Comparison of ENCODE assay signal across 8 cellular contexts in the genomic region with DNA sequence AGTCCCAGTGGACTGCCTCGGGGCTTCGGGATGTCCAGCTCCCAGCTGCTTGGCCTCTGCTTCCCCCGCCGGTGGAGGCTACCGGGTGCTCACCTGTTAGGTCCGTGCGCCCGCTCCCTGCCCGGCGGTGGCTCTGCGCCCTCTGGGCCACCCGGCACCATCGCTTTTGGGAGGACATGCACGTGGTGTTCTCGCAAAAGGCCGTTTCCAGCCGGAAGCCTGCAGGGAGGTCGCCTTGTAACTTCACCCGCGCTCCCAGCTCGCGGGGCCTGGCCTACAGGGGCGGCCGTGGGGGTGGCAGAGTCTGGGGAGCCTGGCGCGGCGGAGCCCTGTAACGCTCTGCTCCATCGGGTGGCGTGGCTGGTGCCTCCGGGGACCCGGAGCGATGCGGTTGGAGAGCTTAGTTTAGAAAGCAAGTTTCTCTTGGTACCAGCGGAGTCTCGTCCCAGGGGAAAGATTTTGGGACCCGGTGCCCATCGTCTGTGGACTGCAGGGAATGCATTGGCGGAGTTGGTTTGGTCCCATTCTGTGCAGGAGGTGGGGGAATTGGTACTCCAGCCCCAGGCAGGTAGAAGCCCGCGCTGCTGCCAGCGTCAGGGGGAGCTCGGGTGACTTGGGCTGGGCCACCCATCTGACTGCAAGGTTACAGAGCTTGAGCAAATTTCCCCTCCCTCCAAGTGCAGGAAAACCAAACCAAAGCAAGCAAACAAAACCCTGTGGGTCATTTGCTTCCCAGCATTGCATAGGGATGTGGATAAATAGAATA. TPM values are rescaled to one million over a fixed set of nuclear protein-coding genes. Genes with fewer than 3 reads are reported as not detected.
DNase-seq lines count a peak whose midpoint lies in the region; ATAC-seq and TF ChIP-seq lines count a peak whose summit lies in the region.

No MANE protein-coding gene starts in this region.

- TF ChIP-seq EP300 in tibial nerve (IDR thresholded peaks at IDR 0.05): no peak

- 1% methylated on average over 19 to 20 of the region's 43 CpGs for WGBS in tibial nerve, 2 donors

- TF ChIP-seq POLR2A in tibial nerve (IDR thresholded peaks at IDR 0.05): no peak

- no peaks in the 10 kb centered on the region for H3K27me3 ChIP-seq in tibial nerve

- H3K9me3 ChIP-seq in tibial nerve: no peaks in the 10 kb centered on the region

- H3K4me1 ChIP-seq in tibial nerve: peaks cover 0 to 56% (median 11%) of the 10 kb centered on the region in 4 donors

- ATAC-seq in GM18519 (IDR thresholded peaks at IDR 0.05; ENCODE audit: low FRiP score, unreplicated experiment): peak; percentile 28
- peak; percentile 29 for ATAC-seq in HG02763 (IDR thresholded peaks at IDR 0.05; ENCODE audit: unreplicated experiment)

- H3K27ac ChIP-seq in tibial nerve: peak overlapping the region; percentile 40 to 92 (median 85)

- H3K4me3 ChIP-seq in fibroblast of villous mesenchyme (ENCODE audit: low read depth, low read length) (peak overlapping the region; percentile 83), tibial nerve (peak overlapping the region; percentile 72 to 97 (median 90))

- no peaks in the 10 kb centered on the region for H3K36me3 ChIP-seq in tibial nerve

- TF ChIP-seq CTCF in fibroblast of villous mesenchyme (IDR thresholded peaks at IDR 0.05; ENCODE audit: insufficient read depth, low read depth, low read length) (no peak), tibial nerve (IDR thresholded peaks at IDR 0.05) (no peak)

- DNase-seq in NCI-H510A treated with DMSO at 0.1 percent for 48 hours (lab: John Stamatoyannopoulos, UW): peak; percentile 28
- DNase-seq in activated T-cell treated with anti-CD3 and anti-CD28 coated beads for 48 hours (ENCODE audit: low read depth): peak; percentile 24
- no peak for DNase-seq in fibroblast of villous mesenchyme (ENCODE audit: low read depth)
- peak in 32 of 56 donors; percentile 19 to 73 (median 55) for DNase-seq in nucleus accumbens (lab: John Stamatoyannopoulos, UW)
- no peak for DNase-seq in tibial nerve (ENCODE audit: low spot score in 2 of 2)
- no peak for DNase-seq in HPDE6-E6E7 (ENCODE audit: extremely low spot score)

RNA-seq across cellular contexts. Expression of gene SPATA13, which starts 0.7 kb away (rescaled TPM):
- total RNA-seq in fibroblast of villous mesenchyme (17.7 and 19.9 TPM in 2 replicates), tibial nerve (10 to 100 TPM; 35.0 to 96.0 (median 51.7) TPM)

Comparison
In these comparisons a context has a peak if more than half of its experiments do, and no peak if none do; other contexts are left out.
1. DNase-seq: peak in NCI-H510A treated with DMSO at 0.1 percent for 48 hours (single experiment), activated T-cell treated with anti-CD3 and anti-CD28 coated beads for 48 hours (single experiment) and nucleus accumbens (32 of 56); none in fibroblast of villous mesenchyme (single experiment), tibial nerve (0 of 2) and HPDE6-E6E7 (single experiment).